23 cellular contexts compared by ENCODE assay signal in genomic region chr12:54773593-54773992, GRCh38.
DNase-seq lines count a peak whose midpoint lies in the region; TF ChIP-seq lines count a peak whose summit lies in the region.
"Had no signal": no experiment of that assay in that cellular context is flagged by ENCODE, and none has a peak within 500 bp of the region (broad histone marks: within the 10 kb centered on the region; RNA-seq: fewer than 3 reads in every experiment).

No MANE protein-coding gene starts in this region.

- no peaks in the 10 kb centered on the region for H3K4me1 Mint-ChIP-seq in H9
- H3K4me1 Mint-ChIP-seq in neural progenitor cell = no peaks in the 10 kb centered on the region
- H3K4me1 Mint-ChIP-seq: B cell, CD14-positive monocyte had no signal

- no peak overlapping the region for H3K56ac ChIP-seq in H9 (ENCODE audit: insufficient read length, low read depth, low read length)
- no peak overlapping the region for H3K56ac ChIP-seq in mesendoderm (ENCODE audit: low read length)

- no peak overlapping the region for H2BK15ac ChIP-seq in H9 (ENCODE audit: low read depth, low read length)
- no peak overlapping the region for H2BK15ac ChIP-seq in mesendoderm (replicated peaks; ENCODE audit: low read depth)

- H3K4me2 ChIP-seq in H9 (ENCODE audit: insufficient read depth, insufficient read length, low read length) (no peak overlapping the region), neural progenitor cell (no peak overlapping the region), mesendoderm (ENCODE audit: low read length) (no peak overlapping the region)

- H3K9ac ChIP-seq in H9 (ENCODE audit: extremely low read depth, insufficient read length, low read length) = no peak overlapping the region
- H3K9ac ChIP-seq in neural progenitor cell = no peak overlapping the region
- H3K9ac ChIP-seq in mesendoderm (ENCODE audit: low read length) = no peak overlapping the region

- no peaks in the 10 kb centered on the region for H4K20me1 ChIP-seq in H9 (ENCODE audit: control insufficient read depth, insufficient read depth, insufficient read length)
- no peaks in the 10 kb centered on the region for H4K20me1 ChIP-seq in neural progenitor cell (ENCODE audit: low read depth)

- whole genome bisulfite sequencing in H9 (ENCODE audit: extremely low coverage, insufficient read length, low lambda C conversion rate) = no CpG with 5 or more reads among the region's 1 CpG
- WGBS in mesendoderm (ENCODE audit: extremely low coverage, insufficient coverage, low lambda C conversion rate) = no CpG with 5 or more reads among the region's 1 CpG
- 96% methylated on average over 1 of the region's 1 CpG for WGBS in prostate gland

- H3K18ac ChIP-seq in H9 (ENCODE audit: insufficient read length, low read depth, low read length) = no peak overlapping the region
- H3K18ac ChIP-seq in mesendoderm (ENCODE audit: low read length) = no peak overlapping the region

- H3K36me3 Mint-ChIP-seq in H9 (ENCODE audit: insufficient read depth in 1 of 3, low read depth in 3 of 3) = peaks cover 0 to 12% (median 0%) of the 10 kb centered on the region in 3 experiments; a peak in 4 of 7 replicates
- H3K36me3 Mint-ChIP-seq in neural progenitor cell = no peaks in the 10 kb centered on the region
- H3K36me3 Mint-ChIP-seq: CD14-positive monocyte had no signal

- H2AFZ ChIP-seq in H9 (ENCODE audit: low read length) (no peak overlapping the region), neural progenitor cell (replicated peaks) (no peak overlapping the region)

- H3K4ac ChIP-seq in H9 (ENCODE audit: low read depth, low read length) (no peak overlapping the region), mesendoderm (ENCODE audit: low read depth, low read length) (no peak overlapping the region)

- no peak overlapping the region for H3K4me3 ChIP-seq in A673 (ENCODE audit: low read depth, low read length, poor library complexity, severe bottlenecking)
- H3K4me3 ChIP-seq in neural progenitor cell = no peak overlapping the region
- H3K4me3 ChIP-seq in mesendoderm (ENCODE audit: low read length) = no peak overlapping the region
- H3K4me3 ChIP-seq in prostate gland = no peak overlapping the region

- H3K27ac ChIP-seq in A673 (ENCODE audit: low read depth, low read length, poor library complexity, severe bottlenecking) (no peak overlapping the region), H9 (ENCODE audit: insufficient read length, low read depth, low read length) (no peak overlapping the region), VCaP (no peak overlapping the region), neural progenitor cell (no peak overlapping the region), mesendoderm (ENCODE audit: low read depth, low read length) (no peak overlapping the region), prostate gland (no peak overlapping the region)
- H3K27ac ChIP-seq: RWPE1 had no signal

- no peak overlapping the region for H2BK120ac ChIP-seq in H9 (ENCODE audit: low read depth, low read length, poor library complexity, severe bottlenecking)
- H2BK120ac ChIP-seq in mesendoderm (ENCODE audit: low read depth, low read length) = no peak overlapping the region

- H3K79me2 ChIP-seq in H9 (ENCODE audit: insufficient read depth, low read length) = no peaks in the 10 kb centered on the region
- H3K79me2 ChIP-seq in neural progenitor cell (ENCODE audit: low read depth) = no peaks in the 10 kb centered on the region
- H3K79me2 ChIP-seq in mesendoderm (ENCODE audit: control insufficient read depth, insufficient read depth, low read length) = no peaks in the 10 kb centered on the region

- no peaks in the 10 kb centered on the region for H3K9me3 ChIP-seq in A673 (ENCODE audit: low read depth, low read length, poor library complexity, severe bottlenecking)
- no peaks in the 10 kb centered on the region for H3K9me3 ChIP-seq in H9 (ENCODE audit: control insufficient read depth, low read depth, low read length)
- H3K9me3 ChIP-seq in neural progenitor cell (ENCODE audit: low read depth) = no peaks in the 10 kb centered on the region
- H3K9me3 ChIP-seq in prostate gland = no peaks in the 10 kb centered on the region

- H3K14ac ChIP-seq in H9 (ENCODE audit: insufficient read depth, low read length) = no peak overlapping the region

- H3K9me3 Mint-ChIP-seq in H9 (peaks cover 6 to 20% of the 10 kb centered on the region in 2 experiments; a peak in 4 of 5 replicates), neural progenitor cell (peaks cover 3% of the 10 kb centered on the region)

- H3K27ac Mint-ChIP-seq in H9 = no peak overlapping the region
- H3K27ac Mint-ChIP-seq in neural progenitor cell = no peak overlapping the region
- H3K27ac Mint-ChIP-seq: B cell; CD14-positive monocyte; CD8-positive, alpha-beta memory T cell had no signal

- H3K27me3 ChIP-seq in A673 (replicated peaks; ENCODE audit: insufficient read depth, low read depth, low read length, poor library complexity) = no peaks in the 10 kb centered on the region
- no peaks in the 10 kb centered on the region for H3K27me3 ChIP-seq in H9 (ENCODE audit: insufficient read depth, low read length)
- no peaks in the 10 kb centered on the region for H3K27me3 ChIP-seq in neural progenitor cell
- no peaks in the 10 kb centered on the region for H3K27me3 ChIP-seq in mesendoderm (ENCODE audit: insufficient read depth, low read length, poor library complexity)
- H3K27me3 ChIP-seq in prostate gland (replicated peaks; ENCODE audit: insufficient read depth) = no peaks in the 10 kb centered on the region

- H4K8ac ChIP-seq in H9 (replicated peaks; ENCODE audit: insufficient read length, low read depth, low read length) (no peak overlapping the region), mesendoderm (ENCODE audit: low read depth, low read length) (no peak overlapping the region)

- H2AK5ac ChIP-seq in H9 (ENCODE audit: insufficient read length, low read length) (no peak overlapping the region), mesendoderm (ENCODE audit: low read length) (no peak overlapping the region)

- no peak for TF ChIP-seq POLR2A in prostate gland (IDR thresholded peaks at IDR 0.05)

- H3K27me3 Mint-ChIP-seq in H9 (ENCODE audit: low read depth) (peaks cover 12% of the 10 kb centered on the region), neural progenitor cell (ENCODE audit: insufficient read depth, low read depth) (peaks cover 2% of the 10 kb centered on the region)

- H3K4me1 ChIP-seq in A673 (ENCODE audit: insufficient read depth, low read length, poor library complexity, severe bottlenecking) (no peaks in the 10 kb centered on the region), H9 (ENCODE audit: insufficient read depth, low read length) (no peaks in the 10 kb centered on the region), neural progenitor cell (no peaks in the 10 kb centered on the region), mesendoderm (ENCODE audit: control insufficient read depth, low read depth, low read length) (no peaks in the 10 kb centered on the region), prostate gland (replicated peaks) (no peaks in the 10 kb centered on the region)

- no peak overlapping the region for H2BK12ac ChIP-seq in H9 (ENCODE audit: insufficient read length, low read depth, low read length)

- CTCF ChIA-PET in A673 (lab: Charles Lee) = no interaction called here

- H3K23ac ChIP-seq in H9 (ENCODE audit: insufficient read length, low read depth, low read length) (no peak overlapping the region), mesendoderm (ENCODE audit: low read length) (no peak overlapping the region)

- POLR2A ChIA-PET in A673 (lab: Charles Lee; ENCODE audit: low non-redundant PET) = no interaction called here

- no peaks in the 10 kb centered on the region for H3K23me2 ChIP-seq in H9 (ENCODE audit: insufficient read length, low read depth, low read length, poor library complexity, severe bottlenecking)

- H4K5ac ChIP-seq in H9 (ENCODE audit: insufficient read length, low read depth, low read length) = no peak overlapping the region
- H4K5ac ChIP-seq in mesendoderm (ENCODE audit: low read length) = no peak overlapping the region

- H3K4me3 Mint-ChIP-seq in H9 = no peak overlapping the region
- H3K4me3 Mint-ChIP-seq in neural progenitor cell = no peak overlapping the region
- H3K4me3 Mint-ChIP-seq: B cell; CD14-positive monocyte; CD8-positive, alpha-beta memory T cell had no signal

- no peak overlapping the region for H2BK20ac ChIP-seq in H9 (ENCODE audit: low read depth, low read length, poor library complexity, severe bottlenecking)

- no peaks in the 10 kb centered on the region for H3K79me1 ChIP-seq in H9 (ENCODE audit: insufficient read depth, low read depth, low read length, poor library complexity, severe bottlenecking)
- no peaks in the 10 kb centered on the region for H3K79me1 ChIP-seq in mesendoderm (ENCODE audit: low read length)

- no TSS peak for BruUV-seq in A673 (replicated peaks; lab: Mats Ljungman, UMichigan)

- no peak overlapping the region for H4K91ac ChIP-seq in H9 (ENCODE audit: insufficient read length, low read depth, low read length)

- DNase-seq in A673 (ENCODE audit: low spot score) (no peak), H9 (no peak), neural progenitor cell (ENCODE audit: low spot score) (no peak), mesendoderm (no peak), prostate gland (ENCODE audit: low spot score) (no peak), anterior cingulate cortex (lab: John Stamatoyannopoulos, UW) (no peak)
- DNase-seq: CD8-positive, alpha-beta memory T cell; DMS 273 treated with DMSO at 0.1 percent for 48 hours; DMS79 treated with DMSO at 0.1 percent for 48 hours; KBM-7; NCI-H1048; NCI-H1417; NCI-H187; NCI-H2081 treated with DMSO at 0.1 percent for 48 hours; NCI-H2171; NCI-H226; NCI-H510A; NCI-H69; SHP77 treated with DMSO at 0.1 percent for 48 hours had no signal

- intact Hi-C loops in A673 (cut with micrococcal nuclease; ENCODE audit: unreplicated experiment) (no loop called here), prostate gland (cut with DNase I) (no loop called here)

- 0 out of 2 replicates have a peak, but pooled peaks have one; percentile 15 for TF ChIP-seq CTCF in A673 (conservative IDR thresholded peaks at IDR 0.05; ENCODE audit: low read depth, low read length)
- peak; percentile 39 for TF ChIP-seq CTCF in H9 (conservative IDR thresholded peaks at IDR 0.05)
- TF ChIP-seq CTCF in VCaP (conservative IDR thresholded peaks at IDR 0.05) = peak; percentile 20; the same call in 1 of the 2 replicates
- peak; percentile 24 for TF ChIP-seq CTCF in neural progenitor cell (IDR thresholded peaks at IDR 0.05)
- no peak for TF ChIP-seq CTCF in prostate gland (IDR thresholded peaks at IDR 0.05)

- H3F3A ChIP-seq in neural progenitor cell (ENCODE audit: low read depth) = no peaks in the 10 kb centered on the region

- H3T11ph ChIP-seq in H9 (ENCODE audit: low read length) = no peak overlapping the region

- H2BK5ac ChIP-seq in H9 (ENCODE audit: insufficient read length, low read length) (no peak overlapping the region), mesendoderm (ENCODE audit: low read length) (no peak overlapping the region)

- H3K36me3 ChIP-seq in A673 (ENCODE audit: insufficient read depth, low read length, poor library complexity, severe bottlenecking) (no peaks in the 10 kb centered on the region), neural progenitor cell (no peaks in the 10 kb centered on the region), mesendoderm (ENCODE audit: control insufficient read depth, insufficient read depth, low read length) (no peaks in the 10 kb centered on the region), prostate gland (no peaks in the 10 kb centered on the region)

Comparison
In these comparisons a context has a peak if more than half of its experiments do, and no peak if none do; other contexts are left out.
1. CTCF ChIP-seq: peak in A673 (single experiment), H9 (single experiment), VCaP (single experiment) and neural progenitor cell (single experiment); none in prostate gland (0 of 4).